Comparison of ENCODE assay signal across 12 cellular contexts in genomic region chr12:103834897-103835390, GRCh38.
"Had no signal": no experiment of that assay in that cellular context is flagged by ENCODE, and none has a peak within 500 bp of the region (broad histone marks: within the 10 kb centered on the region; RNA-seq: fewer than 3 reads in every experiment).

No MANE protein-coding gene starts in this region.

- DNase-seq: activated naive CD4-positive, alpha-beta T cell treated with anti-CD3 and anti-CD28 coated beads, Interleukin-2, amount 50 U/mL, for 16 hours; adrenal gland; central memory CD4-positive, alpha-beta T cell; heart left ventricle; right cardiac atrium; trophoblast cell had no signal

- H3K36me3 Mint-ChIP-seq: stimulated activated effector memory CD8-positive, alpha-beta T cell treated with anti-CD3 and anti-CD28 coated beads, Interleukin-12 subunit alpha, Interleukin-12 subunit beta, amount 100 ng/mL, for 72 hours had no signal

- H3K9ac ChIP-seq: parathyroid adenoma had no signal

- H3K36me3 ChIP-seq: adrenal gland, heart left ventricle had no signal

- H3K4me3 ChIP-seq: adrenal gland, heart left ventricle, smooth muscle cell had no signal

- H3K27ac ChIP-seq: parathyroid adenoma had no signal

- H3K9me3 Mint-ChIP-seq: stimulated activated effector memory CD8-positive, alpha-beta T cell treated with anti-CD3 and anti-CD28 coated beads, Interleukin-12 subunit alpha, Interleukin-12 subunit beta, amount 100 ng/mL, for 72 hours had no signal

- H3K4me2 ChIP-seq: smooth muscle cell had no signal

- H3K27me3 ChIP-seq: adrenal gland, heart left ventricle had no signal

- ATAC-seq: activated CD4-positive, CD25-positive, alpha-beta regulatory T cell treated with anti-CD3 and anti-CD28 coated beads, Interleukin-2, amount 50 U/mL, for 24 hours; heart left ventricle; left lobe of liver; right cardiac atrium; stimulated activated effector memory CD8-positive, alpha-beta T cell treated with anti-CD3 and anti-CD28 coated beads, Interleukin-12 subunit alpha, Interleukin-12 subunit beta, amount 100 ng/mL, for 72 hours had no signal

- H3K27ac Mint-ChIP-seq: activated T-helper 2 cell treated with anti-CD3 and anti-CD28 coated beads, Interferon-gamma antibody, Interleukin-2, Interleukin-4, amounts not matched to agents 10 μg/mL and 5 μg/mL and 100 μg/mL, durations not matched to agents 14 hours and 24 hours and 36 hours; stimulated activated effector memory CD8-positive, alpha-beta T cell treated with anti-CD3 and anti-CD28 coated beads, Interleukin-12 subunit alpha, Interleukin-12 subunit beta, amount 100 ng/mL, for 72 hours had no signal

- H3K9me3 ChIP-seq: adrenal gland had no signal

- H3K4me3 Mint-ChIP-seq: stimulated activated effector memory CD8-positive, alpha-beta T cell treated with anti-CD3 and anti-CD28 coated beads, Interleukin-12 subunit alpha, Interleukin-12 subunit beta, amount 100 ng/mL, for 72 hours had no signal

- H3K4me1 ChIP-seq: parathyroid adenoma had no signal
